ENCODE assay signal across 1 cellular context in the genomic region with DNA sequence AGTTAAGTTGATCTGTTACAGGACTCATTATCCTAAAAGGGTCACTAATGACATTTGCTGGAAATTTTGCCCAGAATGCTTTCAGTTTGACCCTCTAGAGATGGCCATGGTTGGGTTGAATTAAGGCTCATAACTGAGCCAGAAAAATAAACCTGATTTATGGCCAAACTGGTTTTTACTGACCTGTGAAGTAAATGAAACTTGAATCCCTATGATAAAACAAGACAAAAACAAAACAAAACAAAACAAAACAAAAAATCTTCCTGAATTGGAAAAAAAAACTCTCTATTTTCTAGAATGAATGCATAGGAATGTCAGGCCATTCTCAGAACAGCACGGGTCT.
TF ChIP-seq lines count a peak whose summit lies in the region.

No MANE protein-coding gene starts in this region.

TF ChIP-seq in SK-N-SH, 30 proteins besides CTCF, POLR2A, EP300 and RAD21 (continued from another document):
- TF ChIP-seq, protein P1, sequence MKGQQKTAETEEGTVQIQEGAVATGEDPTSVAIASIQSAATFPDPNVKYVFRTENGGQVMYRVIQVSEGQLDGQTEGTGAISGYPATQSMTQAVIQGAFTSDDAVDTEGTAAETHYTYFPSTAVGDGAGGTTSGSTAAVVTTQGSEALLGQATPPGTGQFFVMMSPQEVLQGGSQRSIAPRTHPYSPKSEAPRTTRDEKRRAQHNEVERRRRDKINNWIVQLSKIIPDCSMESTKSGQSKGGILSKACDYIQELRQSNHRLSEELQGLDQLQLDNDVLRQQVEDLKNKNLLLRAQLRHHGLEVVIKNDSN (IDR thresholded peaks at IDR 0.05; ENCODE audit: borderline replicate concordance, low read depth): no peak
- TF ChIP-seq, protein P2, sequence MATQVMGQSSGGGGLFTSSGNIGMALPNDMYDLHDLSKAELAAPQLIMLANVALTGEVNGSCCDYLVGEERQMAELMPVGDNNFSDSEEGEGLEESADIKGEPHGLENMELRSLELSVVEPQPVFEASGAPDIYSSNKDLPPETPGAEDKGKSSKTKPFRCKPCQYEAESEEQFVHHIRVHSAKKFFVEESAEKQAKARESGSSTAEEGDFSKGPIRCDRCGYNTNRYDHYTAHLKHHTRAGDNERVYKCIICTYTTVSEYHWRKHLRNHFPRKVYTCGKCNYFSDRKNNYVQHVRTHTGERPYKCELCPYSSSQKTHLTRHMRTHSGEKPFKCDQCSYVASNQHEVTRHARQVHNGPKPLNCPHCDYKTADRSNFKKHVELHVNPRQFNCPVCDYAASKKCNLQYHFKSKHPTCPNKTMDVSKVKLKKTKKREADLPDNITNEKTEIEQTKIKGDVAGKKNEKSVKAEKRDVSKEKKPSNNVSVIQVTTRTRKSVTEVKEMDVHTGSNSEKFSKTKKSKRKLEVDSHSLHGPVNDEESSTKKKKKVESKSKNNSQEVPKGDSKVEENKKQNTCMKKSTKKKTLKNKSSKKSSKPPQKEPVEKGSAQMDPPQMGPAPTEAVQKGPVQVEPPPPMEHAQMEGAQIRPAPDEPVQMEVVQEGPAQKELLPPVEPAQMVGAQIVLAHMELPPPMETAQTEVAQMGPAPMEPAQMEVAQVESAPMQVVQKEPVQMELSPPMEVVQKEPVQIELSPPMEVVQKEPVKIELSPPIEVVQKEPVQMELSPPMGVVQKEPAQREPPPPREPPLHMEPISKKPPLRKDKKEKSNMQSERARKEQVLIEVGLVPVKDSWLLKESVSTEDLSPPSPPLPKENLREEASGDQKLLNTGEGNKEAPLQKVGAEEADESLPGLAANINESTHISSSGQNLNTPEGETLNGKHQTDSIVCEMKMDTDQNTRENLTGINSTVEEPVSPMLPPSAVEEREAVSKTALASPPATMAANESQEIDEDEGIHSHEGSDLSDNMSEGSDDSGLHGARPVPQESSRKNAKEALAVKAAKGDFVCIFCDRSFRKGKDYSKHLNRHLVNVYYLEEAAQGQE (IDR thresholded peaks at IDR 0.05; ENCODE audit: low read depth, low read length): no peak
- TF ChIP-seq, protein P3, sequence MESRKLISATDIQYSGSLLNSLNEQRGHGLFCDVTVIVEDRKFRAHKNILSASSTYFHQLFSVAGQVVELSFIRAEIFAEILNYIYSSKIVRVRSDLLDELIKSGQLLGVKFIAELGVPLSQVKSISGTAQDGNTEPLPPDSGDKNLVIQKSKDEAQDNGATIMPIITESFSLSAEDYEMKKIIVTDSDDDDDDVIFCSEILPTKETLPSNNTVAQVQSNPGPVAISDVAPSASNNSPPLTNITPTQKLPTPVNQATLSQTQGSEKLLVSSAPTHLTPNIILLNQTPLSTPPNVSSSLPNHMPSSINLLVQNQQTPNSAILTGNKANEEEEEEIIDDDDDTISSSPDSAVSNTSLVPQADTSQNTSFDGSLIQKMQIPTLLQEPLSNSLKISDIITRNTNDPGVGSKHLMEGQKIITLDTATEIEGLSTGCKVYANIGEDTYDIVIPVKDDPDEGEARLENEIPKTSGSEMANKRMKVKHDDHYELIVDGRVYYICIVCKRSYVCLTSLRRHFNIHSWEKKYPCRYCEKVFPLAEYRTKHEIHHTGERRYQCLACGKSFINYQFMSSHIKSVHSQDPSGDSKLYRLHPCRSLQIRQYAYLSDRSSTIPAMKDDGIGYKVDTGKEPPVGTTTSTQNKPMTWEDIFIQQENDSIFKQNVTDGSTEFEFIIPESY (IDR thresholded peaks at IDR 0.05; ENCODE audit: borderline replicate concordance, low read depth): no peak
- TF ChIP-seq, protein P4, sequence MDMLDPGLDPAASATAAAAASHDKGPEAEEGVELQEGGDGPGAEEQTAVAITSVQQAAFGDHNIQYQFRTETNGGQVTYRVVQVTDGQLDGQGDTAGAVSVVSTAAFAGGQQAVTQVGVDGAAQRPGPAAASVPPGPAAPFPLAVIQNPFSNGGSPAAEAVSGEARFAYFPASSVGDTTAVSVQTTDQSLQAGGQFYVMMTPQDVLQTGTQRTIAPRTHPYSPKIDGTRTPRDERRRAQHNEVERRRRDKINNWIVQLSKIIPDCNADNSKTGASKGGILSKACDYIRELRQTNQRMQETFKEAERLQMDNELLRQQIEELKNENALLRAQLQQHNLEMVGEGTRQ (IDR thresholded peaks at IDR 0.05; ENCODE audit: borderline replicate concordance, low read depth, low read length): no peak
